In genomic region chr3:85960793-85961192, GRCh38 we compare ENCODE assay signal across 19 cellular contexts.
DNase-seq lines count a peak whose midpoint lies in the region; ATAC-seq and FAIRE-seq lines count a peak whose summit lies in the region.
"Had no signal": no experiment of that assay in that cellular context is flagged by ENCODE, and none has a peak within 500 bp of the region (broad histone marks: within the 10 kb centered on the region; RNA-seq: fewer than 3 reads in every experiment).

No MANE protein-coding gene starts in this region.

- no peak for DNase-seq in frontal cortex (ENCODE audit: low spot score in 2 of 2)
- DNase-seq in NCI-H524 (lab: John Stamatoyannopoulos, UW), result no peak
- no peak for DNase-seq in AG08396 (ENCODE audit: low spot score)
- DNase-seq: ACHN; C1 segment of cervical spinal cord; Calu3; CD4-positive, alpha-beta memory T cell; COR-L47; DMS53; DMS79 treated with DMSO at 0.1 percent for 48 hours; GM23248; H7; HCEC 1CT had no signal

- ATAC-seq in GM19328 (IDR thresholded peaks at IDR 0.05; ENCODE audit: unreplicated experiment), result no peak
- ATAC-seq: A549 had no signal

- peak; percentile 97 for FAIRE-seq in A204.1 (lab: Jason Lieb, UNC)
- FAIRE-seq in TTC549 (lab: Jason Lieb, UNC), result peak; percentile 92
- peak; percentile 83 for FAIRE-seq in frontal cortex (lab: Jason Lieb, UNC)
- FAIRE-seq: A549, GM12892, H1 had no signal
